ENCODE assay signal across 12 cellular contexts in the genomic region with DNA sequence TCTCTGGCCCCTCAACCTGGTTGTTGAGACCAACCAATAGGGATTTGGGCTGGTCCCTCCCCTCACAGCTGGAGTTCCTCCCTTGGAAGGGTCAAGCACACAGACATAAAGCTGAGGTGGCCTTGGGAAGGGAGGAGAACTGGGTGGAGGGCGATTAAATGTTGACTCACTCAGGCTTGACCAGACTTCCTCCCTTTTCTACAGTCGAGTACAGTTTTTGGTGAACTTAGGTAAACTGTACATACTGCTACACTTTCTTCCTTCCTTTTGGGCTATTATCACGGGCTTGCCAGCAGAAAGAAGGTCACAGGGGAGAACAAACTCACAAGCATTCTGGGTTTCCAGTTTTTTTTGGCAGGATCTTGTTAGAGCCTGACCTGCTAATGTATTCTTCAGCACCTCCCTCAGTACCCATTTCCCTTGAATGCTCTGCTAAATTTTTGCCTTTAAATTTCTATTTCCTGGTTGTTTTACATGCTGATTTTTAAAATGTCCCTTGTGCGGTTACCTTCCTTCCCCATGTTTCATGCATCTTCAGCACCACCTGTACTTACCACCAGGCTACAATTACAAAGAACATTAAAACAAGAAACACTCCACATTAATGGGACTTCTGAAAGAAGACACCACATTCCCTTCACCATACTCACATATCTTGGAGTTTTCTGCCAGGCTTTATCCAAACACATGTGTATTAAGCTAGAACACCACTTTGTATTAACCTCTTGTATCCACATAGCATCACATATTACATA.
A peak's percentile ranks its signal among the peaks of the same experiment; 100 is the strongest.
DNase-seq lines count a peak whose midpoint lies in the region; ATAC-seq and TF ChIP-seq lines count a peak whose summit lies in the region.
"Had no signal": no experiment of that assay in that cellular context is flagged by ENCODE, and none has a peak within 500 bp of the region (broad histone marks: within the 10 kb centered on the region; RNA-seq: fewer than 3 reads in every experiment).

No MANE protein-coding gene starts in this region.

- TF ChIP-seq CTCF in DOHH2 (IDR thresholded peaks at IDR 0.05; ENCODE audit: low read depth, low read length, poor library complexity, severe bottlenecking), result peak; percentile 12
- peak; percentile 40; the same call in 1 of the 2 replicates for TF ChIP-seq CTCF in OCI-LY7 (conservative IDR thresholded peaks at IDR 0.05; ENCODE audit: low read length)
- TF ChIP-seq CTCF in foreskin fibroblast (IDR thresholded peaks at IDR 0.05; ENCODE audit: low read depth, low read length), result no peak
- no peak for TF ChIP-seq CTCF in osteoblast (IDR thresholded peaks at IDR 0.05; ENCODE audit: extremely low read depth, low read depth, low read length)

- CTCF ChIA-PET in OCI-LY7 (lab: Charles Lee; ENCODE audit: unreplicated experiment), result interaction anchor here (1.0 to 1.3 kb wide), 2 partner anchors 42 to 136 kb away, joined by 3 to 4 read pairs; no protein-coding TSS in a partner anchor

- peak; percentile 66 for DNase-seq in OCI-LY7 (ENCODE audit: low spot score)
- DNase-seq in foreskin fibroblast, result peak; percentile 54 to 77
- DNase-seq in osteoblast (ENCODE audit: insufficient read length, low spot score, missing footprints), result no peak
- no peak for DNase-seq in activated CD4-positive, CD25-positive, alpha-beta regulatory T cell (lab: John Stamatoyannopoulos, UW)
- no peak for DNase-seq in substantia nigra (lab: John Stamatoyannopoulos, UW)
- no peak for DNase-seq in NCI-H2081 (lab: John Stamatoyannopoulos, UW)
- DNase-seq: activated T-cell treated with anti-CD3 and anti-CD28 coated beads, Interleukin-2, amount 50 U/mL, for 4 hours; dorsolateral prefrontal cortex; midbrain; SHP77 had no signal

- POLR2A ChIA-PET in OCI-LY7 (lab: Charles Lee), result interaction anchor here (0.7 to 2.4 kb wide), 8 partner anchors 13 to 49 kb away, joined by 3 to 8 read pairs (median 4); no protein-coding TSS in a partner anchor

- intact Hi-C loops in OCI-LY7 (cut with micrococcal nuclease; ENCODE audit: unreplicated experiment), result loop anchor here (1.0 to 10.0 kb wide), 2 partner anchors 136 to 238 kb away; partner anchors contain the start of gene RASGEF1B

- H3K9me3 ChIP-seq in DOHH2 (ENCODE audit: control insufficient read depth, insufficient read depth, low read length), result peaks cover 5% of the 10 kb centered on the region
- H3K9me3 ChIP-seq in OCI-LY7 (ENCODE audit: low read length), result no peaks in the 10 kb centered on the region
- H3K9me3 ChIP-seq in osteoblast (ENCODE audit: low read depth, low read length), result no peaks in the 10 kb centered on the region

- ATAC-seq in GM21447 (IDR thresholded peaks at IDR 0.05; ENCODE audit: unreplicated experiment), result no peak
- ATAC-seq: activated T-cell treated with anti-CD3 and anti-CD28 coated beads, Interleukin-2, amount 50 U/mL, for 4 hours had no signal

- H3K27ac ChIP-seq in DOHH2 (ENCODE audit: low read depth, low read length) (peak overlapping the region; percentile 83), OCI-LY7 (ENCODE audit: low read depth, low read length, poor library complexity, severe bottlenecking) (peak overlapping the region; percentile 76), osteoblast (ENCODE audit: low read depth, low read length) (no peak overlapping the region), substantia nigra (ENCODE audit: low read depth, low read length, poor library complexity, severe bottlenecking) (no peak overlapping the region)
- H3K27ac ChIP-seq: dorsolateral prefrontal cortex had no signal

- no peaks in the 10 kb centered on the region for H3K79me2 ChIP-seq in DOHH2 (ENCODE audit: control insufficient read depth, low read length)
- no peaks in the 10 kb centered on the region for H3K79me2 ChIP-seq in OCI-LY7 (ENCODE audit: insufficient read depth, low read depth, low read length)
- no peaks in the 10 kb centered on the region for H3K79me2 ChIP-seq in osteoblast (ENCODE audit: insufficient read depth, low read length)

- H3K36me3 ChIP-seq in DOHH2 (ENCODE audit: control insufficient read depth, low read length), result peaks cover 12% of the 10 kb centered on the region
- H3K36me3 ChIP-seq in OCI-LY7 (ENCODE audit: insufficient read depth, low read length), result no peaks in the 10 kb centered on the region
- H3K36me3 ChIP-seq in osteoblast (ENCODE audit: insufficient read depth, low read length), result no peaks in the 10 kb centered on the region

- peak overlapping the region; percentile 89 for H2AFZ ChIP-seq in OCI-LY7 (ENCODE audit: low read length)
- peak overlapping the region; percentile 17 for H2AFZ ChIP-seq in osteoblast (ENCODE audit: low read length)

- H3K4me1 ChIP-seq in DOHH2 (ENCODE audit: control insufficient read depth, low read length), result peaks cover 69% of the 10 kb centered on the region
- peaks cover 59% of the 10 kb centered on the region for H3K4me1 ChIP-seq in OCI-LY7 (ENCODE audit: insufficient read depth, low read length, poor library complexity, severe bottlenecking)
- no peaks in the 10 kb centered on the region for H3K4me1 ChIP-seq in osteoblast (ENCODE audit: insufficient read depth, low read length)

- no TSS peak for BruUV-seq in OCI-LY7 (replicated peaks; lab: Mats Ljungman, UMichigan)

- H4K20me1 ChIP-seq in DOHH2 (ENCODE audit: control insufficient read depth, insufficient read depth, low read depth, low read length), result no peaks in the 10 kb centered on the region
- H4K20me1 ChIP-seq in OCI-LY7 (ENCODE audit: insufficient read depth, low read length), result no peaks in the 10 kb centered on the region
- H4K20me1 ChIP-seq in osteoblast (ENCODE audit: insufficient read depth, low read length), result no peaks in the 10 kb centered on the region

- peaks cover 10% of the 10 kb centered on the region for H3F3A ChIP-seq in DOHH2 (ENCODE audit: control insufficient read depth, insufficient read depth)

- H3K27me3 ChIP-seq in DOHH2 (ENCODE audit: control insufficient read depth, low read length), result no peaks in the 10 kb centered on the region
- H3K27me3 ChIP-seq in osteoblast (ENCODE audit: insufficient read depth, low read length), result no peaks in the 10 kb centered on the region

- peak overlapping the region; percentile 53 for H3K4me3 ChIP-seq in DOHH2 (ENCODE audit: low read length)
- H3K4me3 ChIP-seq in OCI-LY7 (ENCODE audit: low read depth, low read length, poor library complexity, severe bottlenecking), result peak overlapping the region; percentile 37
- no peak overlapping the region for H3K4me3 ChIP-seq in foreskin fibroblast (ENCODE audit: low read depth in 1 of 2, low read length in 2 of 2)
- H3K4me3 ChIP-seq in osteoblast (ENCODE audit: insufficient read depth, low read length), result no peak overlapping the region
- H3K4me3 ChIP-seq: dorsolateral prefrontal cortex had no signal

- H3K4me2 ChIP-seq in DOHH2 (ENCODE audit: low read length), result peak overlapping the region; percentile 80
- H3K4me2 ChIP-seq in OCI-LY7 (ENCODE audit: low read length), result peak overlapping the region; percentile 66
- no peak overlapping the region for H3K4me2 ChIP-seq in osteoblast (ENCODE audit: insufficient read depth, low read length)

- no peaks in the 10 kb centered on the region for H3K9me2 ChIP-seq in DOHH2 (replicated peaks; ENCODE audit: control insufficient read depth, low read length)
- H3K9me2 ChIP-seq in OCI-LY7 (ENCODE audit: insufficient read depth, low read length), result no peaks in the 10 kb centered on the region

Comparison
In these comparisons a context has a peak if more than half of its experiments do, and no peak if none do; other contexts are left out.
1. H3K27ac ChIP-seq: peak in DOHH2 (single experiment) and OCI-LY7 (single experiment); none in osteoblast (single experiment) and substantia nigra (single experiment).
2. H3K4me3 ChIP-seq: peak in DOHH2 (single experiment) and OCI-LY7 (single experiment); none in foreskin fibroblast (0 of 2) and osteoblast (single experiment).
3. CTCF ChIP-seq: peak in DOHH2 (single experiment) and OCI-LY7 (single experiment); none in foreskin fibroblast (single experiment) and osteoblast (single experiment).
4. DNase-seq: peak in OCI-LY7 (single experiment) and foreskin fibroblast (2 of 2); none in osteoblast (single experiment), activated CD4-positive, CD25-positive, alpha-beta regulatory T cell (0 of 4), substantia nigra (0 of 49) and NCI-H2081 (0 of 2).